In the genomic region with DNA sequence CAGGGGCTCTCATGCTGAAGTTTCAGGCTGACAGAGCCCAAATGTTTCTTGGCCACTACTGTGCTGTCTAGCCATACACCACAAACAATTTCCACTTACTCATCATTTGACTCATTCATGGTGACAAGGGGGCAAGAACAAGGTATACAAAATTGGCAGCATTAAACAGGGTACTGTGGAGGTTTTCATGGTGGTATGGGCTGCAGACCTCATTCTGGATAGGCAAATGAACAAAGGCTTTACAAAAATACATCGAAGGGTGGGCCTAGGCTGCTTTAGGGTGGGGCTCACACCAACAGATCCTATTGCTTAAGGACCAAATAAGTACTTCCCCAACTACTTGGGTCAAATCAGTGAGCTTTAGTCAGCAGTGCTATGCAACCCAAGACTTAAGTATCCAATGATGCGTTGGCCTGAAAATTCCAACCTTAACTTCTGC, we compare ENCODE assay signal across 1 cellular context.
TF ChIP-seq lines count a peak whose summit lies in the region.

No MANE protein-coding gene starts in this region.

TF ChIP-seq in endothelial cell of umbilical vein, 7 proteins besides CTCF, POLR2A, EP300 and RAD21 (continued from another document):
- TF ChIP-seq EZH2 (IDR thresholded peaks at IDR 0.05; ENCODE audit: borderline replicate concordance, low read depth, low read length, severe bottlenecking) (no peak), POLR2AphosphoS5 (IDR thresholded peaks at IDR 0.05; ENCODE audit: insufficient read depth, low read depth, low read length) (no peak)
